ENCODE assay signal across 9 cellular contexts in the genomic region with DNA sequence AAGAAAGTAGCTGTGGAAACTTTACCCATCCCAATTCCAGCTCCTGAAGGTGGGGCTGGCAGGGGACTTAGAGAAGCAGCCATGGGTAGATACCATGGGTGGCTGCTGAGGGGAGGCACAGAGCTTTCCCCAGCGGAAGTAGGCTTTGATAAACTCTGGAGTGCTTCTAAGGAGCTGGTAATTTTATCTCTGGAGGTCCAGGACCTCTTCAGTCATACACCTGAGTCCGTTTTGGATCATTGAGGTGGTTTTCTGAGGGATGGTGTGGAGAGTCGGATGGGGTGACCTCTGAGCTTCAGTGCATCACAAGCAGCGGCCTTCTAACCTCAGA. TPM values are rescaled to one million over a fixed set of nuclear protein-coding genes. Genes with fewer than 3 reads are reported as not detected.
DNase-seq lines count a peak whose midpoint lies in the region; ATAC-seq and TF ChIP-seq lines count a peak whose summit lies in the region.
"Had no signal": no experiment of that assay in that cellular context is flagged by ENCODE, and none has a peak within 500 bp of the region (broad histone marks: within the 10 kb centered on the region; RNA-seq: fewer than 3 reads in every experiment).

No MANE protein-coding gene starts in this region.

- no peaks in the 10 kb centered on the region for H3K36me3 ChIP-seq in Panc1 (ENCODE audit: control insufficient read depth, insufficient read depth, low read length)
- H3K36me3 ChIP-seq in naive thymus-derived CD4-positive, alpha-beta T cell (ENCODE audit: control insufficient read depth in 2 of 3, insufficient read depth in 3 of 3, low read length in 3 of 3) = no peaks in the 10 kb centered on the region

- no peak for DNase-seq in Panc1 (ENCODE audit: low read depth, low spot score)
- DNase-seq in naive thymus-derived CD4-positive, alpha-beta T cell = no peak
- no peak for DNase-seq in CD1c-positive myeloid dendritic cell (ENCODE audit: extremely low spot score)
- DNase-seq in activated effector memory CD4-positive, alpha-beta T cell treated with Interleukin-2 at 50 U/mL for 16 hours = no peak
- DNase-seq in stimulated activated CD4-positive, alpha-beta T cell treated with anti-CD3 and anti-CD28 coated beads, Interleukin-4, amount 100 ng/mL, for 24 hours = no peak
- no peak for DNase-seq in NCI-H1694 (lab: John Stamatoyannopoulos, UW)
- DNase-seq: hippocampal formation had no signal

- H3K27ac ChIP-seq in Panc1 (ENCODE audit: low read length) = no peak overlapping the region
- no peak overlapping the region for H3K27ac ChIP-seq in naive thymus-derived CD4-positive, alpha-beta T cell (ENCODE audit: low read depth, low read length)

- no peak for TF ChIP-seq CTCF in Panc1 (IDR thresholded peaks at IDR 0.05)

- H3K27me3 Mint-ChIP-seq in naive thymus-derived CD4-positive, alpha-beta T cell = peaks cover 0 to 5% (median 0%) of the 10 kb centered on the region in 5 donors

- intact Hi-C loops in Panc1 (cut with micrococcal nuclease; ENCODE audit: unreplicated experiment) = loop anchor here (5.0 kb wide), 1 partner anchor 156 kb away; no protein-coding TSS in a partner anchor
- intact Hi-C loops in naive thymus-derived CD4-positive, alpha-beta T cell (cut with micrococcal nuclease) = loop anchor here (1.0 to 5.0 kb wide), 12 partner anchors 17 to 751 kb away; a partner anchor contains a TSS

- peak overlapping the region in 7 of 10 donors; percentile 8 to 74 (median 61) for H3K4me3 Mint-ChIP-seq in naive thymus-derived CD4-positive, alpha-beta T cell

- in situ Hi-C loops in Panc1 (cut with HindIII; ENCODE audit: low pct_unique_long_range_greater_than_20kb, low sequenced_read_pairs) = no loop called here

- H3K4me1 ChIP-seq in Panc1 (ENCODE audit: control insufficient read depth, insufficient read depth, low read length) = no peaks in the 10 kb centered on the region
- H3K4me1 ChIP-seq in naive thymus-derived CD4-positive, alpha-beta T cell (ENCODE audit: control insufficient read depth in 2 of 2, insufficient read depth in 2 of 2, low read length in 2 of 2) = peaks cover 26 to 51% of the 10 kb centered on the region in 2 donors

- H3K9me3 Mint-ChIP-seq in naive thymus-derived CD4-positive, alpha-beta T cell = peaks cover 0 to 10% (median 0%) of the 10 kb centered on the region in 11 donors

- H3K36me3 Mint-ChIP-seq in naive thymus-derived CD4-positive, alpha-beta T cell = peaks cover 0 to 16% (median 0%) of the 10 kb centered on the region in 5 donors

- no peak overlapping the region for H3K4me3 ChIP-seq in Panc1 (ENCODE audit: low read depth in 2 of 2, low read length in 2 of 2)
- peak overlapping the region; percentile 7 for H3K4me3 ChIP-seq in naive thymus-derived CD4-positive, alpha-beta T cell (ENCODE audit: low read length)

- POLR2A ChIA-PET in Panc1 (lab: Charles Lee) = interaction anchor here (0.5 kb wide), 1 partner anchor 143 kb away, joined by 3 read pairs; no protein-coding TSS in a partner anchor
- POLR2A ChIA-PET in naive thymus-derived CD4-positive, alpha-beta T cell (lab: Charles Lee) = interaction anchor here (0.9 to 2.5 kb wide), 18 partner anchors 9 to 441 kb away, joined by 3 to 13 read pairs (median 5); a partner anchor contains a TSS

- no peaks in the 10 kb centered on the region for H3K9me3 ChIP-seq in Panc1 (ENCODE audit: control insufficient read depth, insufficient read depth, low read depth, low read length)
- no peaks in the 10 kb centered on the region for H3K9me3 ChIP-seq in naive thymus-derived CD4-positive, alpha-beta T cell (ENCODE audit: control insufficient read depth in 2 of 3, low read length in 3 of 3)

- peak overlapping the region; percentile 58 to 89 (median 75) for H3K27ac Mint-ChIP-seq in naive thymus-derived CD4-positive, alpha-beta T cell

- CTCF ChIA-PET in Panc1 (lab: Charles Lee) = interaction anchor here (1.2 kb wide), 2 partner anchors 22 to 97 kb away, joined by 3 read pairs; no protein-coding TSS in a partner anchor
- CTCF ChIA-PET in naive thymus-derived CD4-positive, alpha-beta T cell (lab: Charles Lee) = interaction anchor here (0.6 to 5.6 kb wide), 23 partner anchors 17 to 444 kb away, joined by 3 to 64 read pairs (median 5); a partner anchor contains a TSS

- peaks cover 19 to 35% (median 26%) of the 10 kb centered on the region in 7 donors for H3K4me1 Mint-ChIP-seq in naive thymus-derived CD4-positive, alpha-beta T cell

- ATAC-seq in GM19043 (IDR thresholded peaks at IDR 0.05; ENCODE audit: low read depth, unreplicated experiment) (peak; percentile 16), HG02798 (IDR thresholded peaks at IDR 0.05; ENCODE audit: poor library complexity, unreplicated experiment) (peak; percentile 22), Panc1 (peak; percentile 21; the same call in 1 of the 2 replicates)
- ATAC-seq in naive thymus-derived CD4-positive, alpha-beta T cell = no peak

- no TSS peak for BruUV-seq in Panc1 (replicated peaks; lab: Mats Ljungman, UMichigan)

- no peaks in the 10 kb centered on the region for H3K27me3 ChIP-seq in Panc1 (ENCODE audit: control insufficient read depth, insufficient read depth, low read length)
- no peaks in the 10 kb centered on the region for H3K27me3 ChIP-seq in naive thymus-derived CD4-positive, alpha-beta T cell (ENCODE audit: control insufficient read depth in 2 of 2, insufficient read depth in 2 of 2, low read length in 2 of 2)

RNA-seq across cellular contexts. Expression of a gene that starts 36.7 kb away (rescaled TPM):
- not detected for total RNA-seq in Panc1 (2021; ENCODE audit: unreplicated experiment)
- not detected for polyA plus RNA-seq in Panc1 (2012; ENCODE audit: insufficient read length)
- not detected for total RNA-seq in naive thymus-derived CD4-positive, alpha-beta T cell
- polyA plus RNA-seq in naive thymus-derived CD4-positive, alpha-beta T cell = not detected

RNA-seq across cellular contexts. Expression of a gene that starts 44.8 kb away (rescaled TPM):
- total RNA-seq in Panc1 (2021; ENCODE audit: unreplicated experiment) = not detected
- not detected for polyA plus RNA-seq in Panc1 (2012; ENCODE audit: insufficient read length)
- not detected for total RNA-seq in naive thymus-derived CD4-positive, alpha-beta T cell
- polyA plus RNA-seq in naive thymus-derived CD4-positive, alpha-beta T cell = not detected
